In the genomic region with DNA sequence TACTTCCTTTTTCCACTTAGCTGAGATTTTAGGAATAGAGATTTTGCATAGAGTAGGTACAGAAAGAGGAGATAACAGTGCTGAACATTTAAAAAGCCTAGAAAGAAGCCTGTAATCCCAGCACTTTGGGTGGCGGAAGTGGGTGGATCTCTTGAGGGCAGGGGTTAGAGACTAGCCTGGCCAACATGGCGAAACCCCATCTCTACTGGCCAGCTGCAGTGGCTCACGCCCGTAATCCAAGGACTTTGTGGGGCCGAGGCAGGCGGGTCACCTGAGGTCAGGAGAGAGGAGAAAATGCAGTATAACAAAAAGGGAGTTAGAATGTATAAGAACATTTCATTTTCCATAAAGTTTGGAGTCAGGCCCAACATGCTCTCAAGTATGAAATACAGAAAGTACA, we compare ENCODE assay signal across 17 cellular contexts.
DNase-seq lines count a peak whose midpoint lies in the region; ATAC-seq and TF ChIP-seq lines count a peak whose summit lies in the region.
"Had no signal": no experiment of that assay in that cellular context is flagged by ENCODE, and none has a peak within 500 bp of the region (broad histone marks: within the 10 kb centered on the region; RNA-seq: fewer than 3 reads in every experiment).

No MANE protein-coding gene starts in this region.

- no peaks in the 10 kb centered on the region for H3K79me1 ChIP-seq in mesendoderm (ENCODE audit: low read length)

- no peak for DNase-seq in Right ventricle myocardium inferior (ENCODE audit: missing footprints)
- no peak for DNase-seq in left ventricle myocardium inferior
- peak in 6 of 7 donors; percentile 27 to 70 (median 52) for DNase-seq in adrenal gland
- DNase-seq in mesendoderm: no peak
- peak; percentile 67 for DNase-seq in spleen
- DNase-seq in RKO (ENCODE audit: low spot score): no peak
- DNase-seq in DMS79 (lab: John Stamatoyannopoulos, UW): no peak
- DNase-seq: DMS153; H7; NCI-H1417 treated with DMSO at 0.1 percent for 48 hours; NCI-H2029 treated with DMSO at 0.1 percent for 48 hours; NCI-H526; NK-92 treated with Interleukin-12 subunit alpha and Interleukin-12 subunit beta, amount 100 ng/mL, for 24 hours; OCI-M1 had no signal

- peak; percentile 42 for ATAC-seq in Right ventricle myocardium inferior
- no peak for ATAC-seq in GM18873 (IDR thresholded peaks at IDR 0.05; ENCODE audit: low FRiP score, unreplicated experiment)
- ATAC-seq: A549 had no signal

- no peak overlapping the region for H3K4me2 ChIP-seq in mesendoderm (ENCODE audit: low read length)
- H3K4me2 ChIP-seq: A549 had no signal

- no peaks in the 10 kb centered on the region for H3K9me3 ChIP-seq in left ventricle myocardium inferior (replicated peaks)
- no peaks in the 10 kb centered on the region for H3K9me3 ChIP-seq in adrenal gland (replicated peaks in 1 of 3)
- H3K9me3 ChIP-seq in spleen: no peaks in the 10 kb centered on the region
- H3K9me3 ChIP-seq: A549 had no signal

- no peak overlapping the region for H3K9ac ChIP-seq in mesendoderm (ENCODE audit: low read length)

- no peak overlapping the region for H3K4ac ChIP-seq in mesendoderm (ENCODE audit: low read depth, low read length)

- H3K18ac ChIP-seq in mesendoderm (ENCODE audit: low read length): no peak overlapping the region

- H4K8ac ChIP-seq in mesendoderm (ENCODE audit: low read depth, low read length): no peak overlapping the region

- H2AK5ac ChIP-seq in mesendoderm (ENCODE audit: low read length): no peak overlapping the region

- TF ChIP-seq POLR2A in adrenal gland (IDR thresholded peaks at IDR 0.05) (no peak), spleen (IDR thresholded peaks at IDR 0.05) (no peak)

- H3K4me3 ChIP-seq in left ventricle myocardium inferior (no peak overlapping the region), adrenal gland (no peak overlapping the region), mesendoderm (ENCODE audit: low read length) (no peak overlapping the region), spleen (no peak overlapping the region)
- H3K4me3 ChIP-seq: A549 had no signal

- no peaks in the 10 kb centered on the region for H3K27me3 ChIP-seq in left ventricle myocardium inferior (ENCODE audit: low read depth)
- H3K27me3 ChIP-seq in adrenal gland: no peaks in the 10 kb centered on the region
- H3K27me3 ChIP-seq in mesendoderm (ENCODE audit: insufficient read depth, low read length, poor library complexity): no peaks in the 10 kb centered on the region
- no peaks in the 10 kb centered on the region for H3K27me3 ChIP-seq in spleen (replicated peaks in 1 of 7)

- H2BK120ac ChIP-seq in mesendoderm (ENCODE audit: low read depth, low read length): no peak overlapping the region

- no peak overlapping the region for H2BK5ac ChIP-seq in mesendoderm (ENCODE audit: low read length)

- no peak overlapping the region for H2BK15ac ChIP-seq in mesendoderm (replicated peaks; ENCODE audit: low read depth)

- H3K56ac ChIP-seq in mesendoderm (ENCODE audit: low read length): no peak overlapping the region

- H3K27ac ChIP-seq in left ventricle myocardium inferior (replicated peaks): no peak overlapping the region
- H3K27ac ChIP-seq in adrenal gland: no peak overlapping the region
- H3K27ac ChIP-seq in mesendoderm (ENCODE audit: low read depth, low read length): no peak overlapping the region
- peak overlapping the region in 3 of 8 donors; percentile 2 to 13 (median 10) for H3K27ac ChIP-seq in spleen
- H3K27ac ChIP-seq: A549, C4-2B had no signal

- no peaks in the 10 kb centered on the region for H3K36me3 ChIP-seq in left ventricle myocardium inferior
- no peaks in the 10 kb centered on the region for H3K36me3 ChIP-seq in adrenal gland (replicated peaks in 1 of 2)
- no peaks in the 10 kb centered on the region for H3K36me3 ChIP-seq in mesendoderm (ENCODE audit: control insufficient read depth, insufficient read depth, low read length)
- H3K36me3 ChIP-seq in spleen: no peaks in the 10 kb centered on the region

- peak overlapping the region; percentile 24 for H3K23ac ChIP-seq in mesendoderm (ENCODE audit: low read length)

- H4K5ac ChIP-seq in mesendoderm (ENCODE audit: low read length): no peak overlapping the region

- TF ChIP-seq CTCF in left ventricle myocardium inferior (IDR thresholded peaks at IDR 0.05; ENCODE audit: borderline replicate concordance): no peak
- no peak for TF ChIP-seq CTCF in adrenal gland (IDR thresholded peaks at IDR 0.05)
- TF ChIP-seq CTCF in spleen (IDR thresholded peaks at IDR 0.05 in 8 of 11, conservative IDR thresholded peaks at IDR 0.05 in 3 of 11): no peak

- no peaks in the 10 kb centered on the region for H3K4me1 ChIP-seq in left ventricle myocardium inferior
- H3K4me1 ChIP-seq in adrenal gland (replicated peaks in 1 of 2): peaks cover 0 to 7% of the 10 kb centered on the region in 2 donors
- no peaks in the 10 kb centered on the region for H3K4me1 ChIP-seq in mesendoderm (ENCODE audit: control insufficient read depth, low read depth, low read length)
- H3K4me1 ChIP-seq in spleen: peaks cover 0 to 3% (median 0%) of the 10 kb centered on the region in 6 donors
- H3K4me1 ChIP-seq: A549 had no signal

- WGBS in adrenal gland, 4 donors: 23 to 46% (median 30%) methylated on average over 6 of the region's 6 CpGs
- WGBS in mesendoderm (ENCODE audit: extremely low coverage, insufficient coverage, low lambda C conversion rate): no CpG with 5 or more reads among the region's 6 CpGs
- WGBS in spleen, 5 donors: 69 to 84% (median 75%) methylated on average over 6 of the region's 6 CpGs

- intact Hi-C loops in Right ventricle myocardium inferior (cut with DNase I): no loop called here
- intact Hi-C loops in left ventricle myocardium inferior (cut with micrococcal nuclease): no loop called here
- intact Hi-C loops in adrenal gland (cut with DNase I): no loop called here
- intact Hi-C loops in spleen (cut with DNase I; ENCODE audit: low total_unique reads): no loop called here

- no peaks in the 10 kb centered on the region for H3K79me2 ChIP-seq in mesendoderm (ENCODE audit: control insufficient read depth, insufficient read depth, low read length)

Comparison
In these comparisons a context has a peak if more than half of its experiments do, and no peak if none do; other contexts are left out.
1. DNase-seq: peak in adrenal gland (6 of 7) and spleen (single experiment); none in Right ventricle myocardium inferior (single experiment), left ventricle myocardium inferior (single experiment), mesendoderm (single experiment), RKO (single experiment) and DMS79 (single experiment).